ENCODE assay signal across 1 cellular context in genomic region chr6:24718449-24719124, GRCh38.
TF ChIP-seq lines count a peak whose summit lies in the region.

No MANE protein-coding gene starts in this region.

TF ChIP-seq in HepG2, 621 proteins besides CTCF, POLR2A, EP300 and RAD21:
- TF ChIP-seq ZNF503 (CRISPR knock-in tag; IDR thresholded peaks at IDR 0.05) (peak; percentile 9; the same call in 1 of the 2 replicates), KMT2B (CRISPR knock-in tag; IDR thresholded peaks at IDR 0.05) (0 out of 2 replicates have a peak, but pooled peaks have one; percentile 9), MBD4 (IDR thresholded peaks at IDR 0.05; ENCODE audit: borderline replicate concordance, low read length) (peak; percentile 75; the same call in 1 of the 2 replicates), SIN3A (IDR thresholded peaks at IDR 0.05; ENCODE audit: borderline replicate concordance, low read depth, low read length) (no peak), SOX13 (IDR thresholded peaks at IDR 0.05) (no peak), SOX13 (CRISPR knock-in tag; conservative IDR thresholded peaks at IDR 0.05 in 1 of 2, IDR thresholded peaks at IDR 0.05 in 1 of 2) (peak in 1 of 2 experiments; percentile 34; a peak in 1 of 4 replicates), IRF2 (CRISPR knock-in tag; IDR thresholded peaks at IDR 0.05) (0 out of 2 replicates have a peak, but pooled peaks have one; percentile 0), SAP130 (CRISPR knock-in tag; IDR thresholded peaks at IDR 0.05; ENCODE audit: low read depth) (peak; percentile 55), PAF1 (CRISPR knock-in tag; IDR thresholded peaks at IDR 0.05) (0 out of 2 replicates have a peak, but pooled peaks have one; percentile 40), SOX5 (CRISPR knock-in tag; IDR thresholded peaks at IDR 0.05; ENCODE audit: borderline replicate concordance) (0 out of 2 replicates have a peak, but pooled peaks have one; percentile 25), ZNF180 (CRISPR knock-in tag; IDR thresholded peaks at IDR 0.05; ENCODE audit: borderline replicate concordance, low read depth) (no peak), POLR2AphosphoS5 (IDR thresholded peaks at IDR 0.05; ENCODE audit: low read depth, low read length) (peak; percentile 17; the same call in 1 of the 2 replicates), CENPBD1 (CRISPR knock-in tag; IDR thresholded peaks at IDR 0.05; ENCODE audit: borderline replicate concordance, low read depth) (no peak), YY1 (IDR thresholded peaks at IDR 0.05; ENCODE audit: insufficient read depth, insufficient replicate concordance, low read depth, low read length) (peak; percentile 22), CREB1 (IDR thresholded peaks at IDR 0.05) (no peak), CREB1 (CRISPR knock-in tag; IDR thresholded peaks at IDR 0.05) (0 out of 2 replicates have a peak, but pooled peaks have one; percentile 16), SMAD3 (CRISPR knock-in tag; IDR thresholded peaks at IDR 0.05) (0 out of 2 replicates have a peak, but pooled peaks have one; percentile 16), RARA (CRISPR knock-in tag; IDR thresholded peaks at IDR 0.05) (0 out of 2 replicates have a peak, but pooled peaks have one; percentile 10), KMT2A (CRISPR knock-in tag; IDR thresholded peaks at IDR 0.05) (0 out of 2 replicates have a peak, but pooled peaks have one; percentile 10)
- TF ChIP-seq, protein P1, sequence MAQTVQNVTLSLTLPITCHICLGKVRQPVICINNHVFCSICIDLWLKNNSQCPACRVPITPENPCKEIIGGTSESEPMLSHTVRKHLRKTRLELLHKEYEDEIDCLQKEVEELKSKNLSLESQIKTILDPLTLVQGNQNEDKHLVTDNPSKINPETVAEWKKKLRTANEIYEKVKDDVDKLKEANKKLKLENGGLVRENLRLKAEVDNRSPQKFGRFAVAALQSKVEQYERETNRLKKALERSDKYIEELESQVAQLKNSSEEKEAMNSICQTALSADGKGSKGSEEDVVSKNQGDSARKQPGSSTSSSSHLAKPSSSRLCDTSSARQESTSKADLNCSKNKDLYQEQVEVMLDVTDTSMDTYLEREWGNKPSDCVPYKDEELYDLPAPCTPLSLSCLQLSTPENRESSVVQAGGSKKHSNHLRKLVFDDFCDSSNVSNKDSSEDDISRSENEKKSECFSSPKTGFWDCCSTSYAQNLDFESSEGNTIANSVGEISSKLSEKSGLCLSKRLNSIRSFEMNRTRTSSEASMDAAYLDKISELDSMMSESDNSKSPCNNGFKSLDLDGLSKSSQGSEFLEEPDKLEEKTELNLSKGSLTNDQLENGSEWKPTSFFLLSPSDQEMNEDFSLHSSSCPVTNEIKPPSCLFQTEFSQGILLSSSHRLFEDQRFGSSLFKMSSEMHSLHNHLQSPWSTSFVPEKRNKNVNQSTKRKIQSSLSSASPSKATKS (CRISPR knock-in tag; IDR thresholded peaks at IDR 0.05) = no peak
- TF ChIP-seq, protein P2, sequence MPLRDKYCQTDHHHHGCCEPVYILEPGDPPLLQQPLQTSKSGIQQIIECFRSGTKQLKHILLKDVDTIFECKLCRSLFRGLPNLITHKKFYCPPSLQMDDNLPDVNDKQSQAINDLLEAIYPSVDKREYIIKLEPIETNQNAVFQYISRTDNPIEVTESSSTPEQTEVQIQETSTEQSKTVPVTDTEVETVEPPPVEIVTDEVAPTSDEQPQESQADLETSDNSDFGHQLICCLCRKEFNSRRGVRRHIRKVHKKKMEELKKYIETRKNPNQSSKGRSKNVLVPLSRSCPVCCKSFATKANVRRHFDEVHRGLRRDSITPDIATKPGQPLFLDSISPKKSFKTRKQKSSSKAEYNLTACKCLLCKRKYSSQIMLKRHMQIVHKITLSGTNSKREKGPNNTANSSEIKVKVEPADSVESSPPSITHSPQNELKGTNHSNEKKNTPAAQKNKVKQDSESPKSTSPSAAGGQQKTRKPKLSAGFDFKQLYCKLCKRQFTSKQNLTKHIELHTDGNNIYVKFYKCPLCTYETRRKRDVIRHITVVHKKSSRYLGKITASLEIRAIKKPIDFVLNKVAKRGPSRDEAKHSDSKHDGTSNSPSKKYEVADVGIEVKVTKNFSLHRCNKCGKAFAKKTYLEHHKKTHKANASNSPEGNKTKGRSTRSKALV (CRISPR knock-in tag; IDR thresholded peaks at IDR 0.05) = 0 out of 2 replicates have a peak, but pooled peaks have one; percentile 31
- TF ChIP-seq, protein P3, sequence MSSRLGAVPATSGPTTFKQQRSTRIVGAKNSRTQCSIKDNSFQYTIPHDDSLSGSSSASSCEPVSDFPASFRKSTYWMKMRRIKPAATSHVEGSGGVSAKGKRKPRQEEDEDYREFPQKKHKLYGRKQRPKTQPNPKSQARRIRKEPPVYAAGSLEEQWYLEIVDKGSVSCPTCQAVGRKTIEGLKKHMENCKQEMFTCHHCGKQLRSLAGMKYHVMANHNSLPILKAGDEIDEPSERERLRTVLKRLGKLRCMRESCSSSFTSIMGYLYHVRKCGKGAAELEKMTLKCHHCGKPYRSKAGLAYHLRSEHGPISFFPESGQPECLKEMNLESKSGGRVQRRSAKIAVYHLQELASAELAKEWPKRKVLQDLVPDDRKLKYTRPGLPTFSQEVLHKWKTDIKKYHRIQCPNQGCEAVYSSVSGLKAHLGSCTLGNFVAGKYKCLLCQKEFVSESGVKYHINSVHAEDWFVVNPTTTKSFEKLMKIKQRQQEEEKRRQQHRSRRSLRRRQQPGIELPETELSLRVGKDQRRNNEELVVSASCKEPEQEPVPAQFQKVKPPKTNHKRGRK (CRISPR knock-in tag; IDR thresholded peaks at IDR 0.05) = no peak
